In the genomic region with DNA sequence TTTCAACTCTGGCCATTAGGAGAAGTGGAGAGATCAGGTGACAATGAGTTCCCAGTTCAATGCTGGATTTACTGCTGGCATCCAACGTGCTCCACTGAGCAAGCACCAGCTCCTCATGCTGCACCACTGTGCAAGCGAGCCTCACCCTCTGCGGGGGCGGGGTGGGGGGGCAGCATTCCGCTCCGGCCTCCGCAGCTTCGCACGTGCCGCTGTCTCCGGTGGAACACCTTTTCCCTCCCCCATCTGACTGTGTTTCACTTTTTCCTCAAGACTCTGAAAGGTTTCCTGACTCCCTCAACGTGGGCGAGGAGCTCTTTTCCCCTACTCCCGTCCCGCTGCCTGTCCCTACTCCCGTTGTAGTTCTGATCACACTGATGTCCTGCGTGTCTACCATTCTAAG, we compare ENCODE assay signal across 9 cellular contexts. TPM values are rescaled to one million over a fixed set of nuclear protein-coding genes. Genes with fewer than 3 reads are reported as not detected.
A peak's percentile ranks its signal among the peaks of the same experiment; 100 is the strongest.
DNase-seq lines count a peak whose midpoint lies in the region; ATAC-seq and TF ChIP-seq lines count a peak whose summit lies in the region.
"Had no signal": no experiment of that assay in that cellular context is flagged by ENCODE, and none has a peak within 500 bp of the region (broad histone marks: within the 10 kb centered on the region; RNA-seq: fewer than 3 reads in every experiment).

No MANE protein-coding gene starts in this region.

- peak overlapping the region; percentile 88 for H3K4ac ChIP-seq in IMR-90 (ENCODE audit: low read depth, low read length)

- peak overlapping the region; percentile 68 to 91; a peak in 2 of 4 replicates for H4K8ac ChIP-seq in IMR-90 (ENCODE audit: low read depth in 2 of 2, low read length in 2 of 2)

- H2BK15ac ChIP-seq in IMR-90 (ENCODE audit: low read depth, low read length), result no peak overlapping the region

- peak overlapping the region; percentile 48; the same call in 1 of the 2 replicates for H2AK5ac ChIP-seq in IMR-90 (ENCODE audit: low read depth, low read length)

- in situ Hi-C loops in IMR-90 (cut with MboI; ENCODE audit: low sequenced_read_pairs), result no loop called here

- H3K9me1 ChIP-seq in IMR-90 (ENCODE audit: insufficient read depth, low read length), result peaks cover 10% of the 10 kb centered on the region

- peak overlapping the region; percentile 37; the same call in 1 of the 2 replicates for H3K23ac ChIP-seq in IMR-90 (ENCODE audit: low read depth, low read length)

- H3K36me3 ChIP-seq in IMR-90 (ENCODE audit: control insufficient read depth, insufficient read depth, low read length) (no peaks in the 10 kb centered on the region), muscle layer of duodenum (ENCODE audit: control insufficient read depth in 1 of 2, insufficient read depth in 2 of 2, low read length in 2 of 2) (peaks cover 0 to 3% of the 10 kb centered on the region in 2 donors)

- peak overlapping the region; percentile 22 for H2BK20ac ChIP-seq in IMR-90 (ENCODE audit: low read depth, low read length)

- no TSS peak for BruUV-seq in IMR-90 (replicated peaks; lab: Mats Ljungman, UMichigan)

- H3K27me3 ChIP-seq in IMR-90 (ENCODE audit: control insufficient read depth, insufficient read depth, low read length) (no peaks in the 10 kb centered on the region), muscle layer of duodenum (ENCODE audit: low read depth, low read length) (no peaks in the 10 kb centered on the region)

- ATAC-seq in IMR-90 (ENCODE audit: low read depth), result no peak
- no peak for ATAC-seq in HG02759 (IDR thresholded peaks at IDR 0.05; ENCODE audit: unreplicated experiment)

- DNase-seq in AG09309 (ENCODE audit: low read depth) (no peak), IMR-90 (peak; percentile 15), choroid plexus epithelial cell (ENCODE audit: low read depth) (peak; percentile 35), NCI-H774 (lab: John Stamatoyannopoulos, UW) (no peak), globus pallidus (ENCODE audit: low spot score) (no peak), NCI-H187 treated with DMSO at 0.1 percent for 48 hours (lab: John Stamatoyannopoulos, UW) (no peak)
- DNase-seq: NCI-H446 treated with DMSO at 0.1 percent for 48 hours had no signal

- POLR2A ChIA-PET in IMR-90 (lab: Charles Lee; ENCODE audit: unreplicated experiment), result no interaction called here

- peak overlapping the region; percentile 94 for H2AFZ ChIP-seq in IMR-90 (replicated peaks; ENCODE audit: low read length, poor library complexity)

- dilution Hi-C loops in IMR-90 (cut with HindIII; ENCODE audit: low sequenced_read_pairs, unreplicated experiment), result no loop called here

- no peak for TF ChIP-seq RAD21 in IMR-90 (IDR thresholded peaks at IDR 0.05; ENCODE audit: low read length)

- 0 out of 2 replicates have a peak, but pooled peaks have one; percentile 0 for TF ChIP-seq POLR2A in IMR-90 (IDR thresholded peaks at IDR 0.05; ENCODE audit: low read depth, low read length)

- peak overlapping the region; percentile 60 for H2BK120ac ChIP-seq in IMR-90 (ENCODE audit: low read depth, low read length)

- no peak overlapping the region for H3K9ac ChIP-seq in IMR-90 (ENCODE audit: low read depth, low read length)

- intact Hi-C loops in IMR-90 (cut with micrococcal nuclease), result no loop called here

- no peaks in the 10 kb centered on the region; the same call in 1 of the 2 replicates for H4K20me1 ChIP-seq in IMR-90 (ENCODE audit: insufficient read depth, low read length)

- no peaks in the 10 kb centered on the region for H3K9me3 ChIP-seq in IMR-90 (ENCODE audit: control insufficient read depth, insufficient read depth, low read length)
- no peaks in the 10 kb centered on the region for H3K9me3 ChIP-seq in muscle layer of duodenum (ENCODE audit: control insufficient read depth in 1 of 2, low read length in 2 of 2)

- H2BK5ac ChIP-seq in IMR-90 (ENCODE audit: low read depth, low read length, poor library complexity, severe bottlenecking), result no peak overlapping the region

- H2AK9ac ChIP-seq in IMR-90 (replicated peaks; ENCODE audit: low read depth, low read length, poor library complexity), result peak overlapping the region; percentile 30

- CTCF ChIA-PET in IMR-90 (lab: Yijun Ruan, JAX), result no interaction called here

- 48% methylated on average over 5 of the region's 17 CpGs; no CpG with 5 or more reads in 1 of the 2 experiments for WGBS in IMR-90 (ENCODE audit: extremely low coverage in 2 of 2, insufficient read length in 1 of 2), 2 experiments

- no peak overlapping the region for H3K18ac ChIP-seq in IMR-90 (ENCODE audit: low read depth, low read length)

- H3K14ac ChIP-seq in IMR-90 (replicated peaks; ENCODE audit: low read depth, low read length), result no peak overlapping the region

- peak overlapping the region; percentile 79; the same call in 1 of the 2 replicates for H3K4me2 ChIP-seq in IMR-90 (ENCODE audit: low read depth, low read length)

- TF ChIP-seq CTCF in AG09309 (IDR thresholded peaks at IDR 0.05; ENCODE audit: control insufficient read depth, insufficient read depth, low read depth, low read length, missing control alignments) (no peak), IMR-90 (conservative IDR thresholded peaks at IDR 0.05; ENCODE audit: low read depth, low read length) (no peak), choroid plexus epithelial cell (conservative IDR thresholded peaks at IDR 0.05; ENCODE audit: low read depth, low read length) (no peak)

- H3K4me1 ChIP-seq in IMR-90 (ENCODE audit: control insufficient read depth, insufficient read depth, low read length) (peaks cover 22% of the 10 kb centered on the region), muscle layer of duodenum (ENCODE audit: control insufficient read depth in 1 of 2, insufficient read depth in 2 of 2, low read length in 2 of 2) (peaks cover 0 to 18% of the 10 kb centered on the region in 2 donors)

- H3K56ac ChIP-seq in IMR-90 (ENCODE audit: extremely low read depth, insufficient read depth, low read length), result no peak overlapping the region

- H3K27ac ChIP-seq in IMR-90 (ENCODE audit: insufficient read depth, low read length) (no peak overlapping the region), muscle layer of duodenum (ENCODE audit: low read length) (no peak overlapping the region)

- peak overlapping the region; percentile 48 for H3K4me3 ChIP-seq in AG09309 (ENCODE audit: control insufficient read depth, low read depth, low read length)
- no peak overlapping the region for H3K4me3 ChIP-seq in IMR-90 (ENCODE audit: insufficient read depth, low read depth, low read length)
- peak overlapping the region; percentile 72 for H3K4me3 ChIP-seq in choroid plexus epithelial cell (ENCODE audit: low read depth, low read length)
- H3K4me3 ChIP-seq in muscle layer of duodenum (ENCODE audit: low read depth in 1 of 2, low read length in 2 of 2), result peak overlapping the region; percentile 63 to 66

- peak overlapping the region; percentile 47; the same call in 1 of the 2 replicates for H4K91ac ChIP-seq in IMR-90 (ENCODE audit: insufficient read depth, low read depth, low read length)

- 0 out of 4 replicates have a peak, but pooled peaks cover 0 to 12% of the 10 kb centered on the region in 2 experiments for H3K79me1 ChIP-seq in IMR-90 (ENCODE audit: low read depth in 1 of 2, low read length in 2 of 2)

- no peak overlapping the region; the same call in 1 of the 2 replicates for H4K5ac ChIP-seq in IMR-90 (ENCODE audit: low read depth, low read length)

TF ChIP-seq in IMR-90, 13 proteins besides CTCF, POLR2A, EP300 and RAD21:
- TF ChIP-seq MAFK (IDR thresholded peaks at IDR 0.05; ENCODE audit: low read depth, low read length) (no peak), BHLHE40 (IDR thresholded peaks at IDR 0.05; ENCODE audit: low read depth, low read length) (peak; percentile 90), RCOR1 (IDR thresholded peaks at IDR 0.05; ENCODE audit: insufficient replicate concordance, low read length) (no peak), USF2 (IDR thresholded peaks at IDR 0.05; ENCODE audit: low read depth, low read length) (no peak)

RNA-seq across cellular contexts. Expression of gene RHOD, which starts 0.8 kb away (rescaled TPM):
- 4.7 and 5.3 TPM in 2 replicates for total RNA-seq in IMR-90 (2012; rRNA removed)
- polyA plus RNA-seq in IMR-90 (2012; rRNA removed), result 10.9 and 13.4 TPM in 2 replicates
- 17.8 and 23.1 TPM in 2 replicates for polyA plus RNA-seq in IMR-90 (2012; cell fraction: cytosol; rRNA removed)
- 5.5 and 8.8 TPM in 2 replicates for polyA plus RNA-seq in IMR-90 (2012; cell fraction: nucleus; rRNA removed; ENCODE audit: low replicate concordance)

RNA-seq across cellular contexts. Expression of gene SYT12, which starts 32.9 kb away (rescaled TPM):
- 0.54 and 0.56 TPM in 2 replicates for total RNA-seq in IMR-90 (2012; rRNA removed)
- polyA plus RNA-seq in IMR-90 (2012; rRNA removed), result 0.65 and 0.74 TPM in 2 replicates
- polyA plus RNA-seq in IMR-90 (2012; cell fraction: cytosol; rRNA removed), result 0.53 and 0.81 TPM in 2 replicates
- 1.4 and 1.6 TPM in 2 replicates for polyA plus RNA-seq in IMR-90 (2012; cell fraction: nucleus; rRNA removed; ENCODE audit: low replicate concordance)

Comparison
In these comparisons a context has a peak if more than half of its experiments do, and no peak if none do; other contexts are left out.
1. DNase-seq: peak in IMR-90 (single experiment) and choroid plexus epithelial cell (single experiment); none in AG09309 (single experiment), NCI-H774 (single experiment), globus pallidus (single experiment) and NCI-H187 treated with DMSO at 0.1 percent for 48 hours (single experiment).